ENCODE assay signal across 16 cellular contexts in the genomic region with DNA sequence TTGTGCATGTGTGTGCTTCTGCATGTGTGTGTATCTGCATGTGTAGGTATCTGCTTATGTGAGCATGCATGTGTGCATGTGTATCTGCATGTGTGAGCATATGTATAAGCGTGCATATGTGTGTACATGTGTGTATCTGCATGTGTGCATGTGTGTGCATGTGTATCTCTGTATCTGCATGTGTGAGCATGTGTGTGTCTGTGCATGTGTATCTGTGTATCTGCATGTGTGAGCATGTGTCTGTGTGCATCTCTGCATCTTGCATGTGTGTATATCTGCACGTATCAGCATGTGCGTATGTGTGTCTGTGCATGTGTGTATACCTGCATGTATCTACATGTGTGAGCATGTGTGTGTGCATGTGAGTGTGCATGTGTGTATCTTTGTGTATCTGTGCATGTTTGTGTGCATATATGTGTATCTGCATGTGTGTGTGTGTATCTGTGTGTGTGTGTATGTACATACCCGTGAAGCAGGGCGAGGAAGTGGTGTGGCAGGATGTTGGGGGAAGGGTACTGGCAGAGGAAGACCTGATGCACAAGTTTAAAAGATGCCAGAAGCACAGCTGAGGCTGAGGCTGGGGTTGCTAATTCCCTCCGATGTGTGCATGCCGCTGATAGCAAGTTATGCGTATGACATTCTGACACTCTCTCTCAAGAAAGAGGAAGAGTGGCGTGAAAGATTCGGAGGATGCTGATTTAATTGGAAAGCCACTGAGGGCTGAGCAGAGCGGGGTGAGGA.
A peak's percentile ranks its signal among the peaks of the same experiment; 100 is the strongest.
DNase-seq lines count a peak whose midpoint lies in the region; ATAC-seq and TF ChIP-seq lines count a peak whose summit lies in the region.
"Had no signal": no experiment of that assay in that cellular context is flagged by ENCODE, and none has a peak within 500 bp of the region (broad histone marks: within the 10 kb centered on the region; RNA-seq: fewer than 3 reads in every experiment).

No MANE protein-coding gene starts in this region.

- 34 to 42% (median 37%) methylated on average over 11 of the region's 11 CpGs for WGBS in spleen, 5 donors

- H3K4me2 ChIP-seq in Loucy (ENCODE audit: low read depth, low read length, poor library complexity, severe bottlenecking) (peak overlapping the region; percentile 74), Karpas-422 (ENCODE audit: low read depth, low read length, poor library complexity, severe bottlenecking) (no peak overlapping the region)

- H3K9me3 Mint-ChIP-seq in activated naive CD8-positive, alpha-beta T cell (ENCODE audit: low read depth), result no peaks in the 10 kb centered on the region
- H3K9me3 Mint-ChIP-seq: activated B cell treated with CpG ODN at 0.5 μM for 24 hours had no signal

- no peaks in the 10 kb centered on the region for H3K27me3 Mint-ChIP-seq in activated naive CD8-positive, alpha-beta T cell

- peak overlapping the region; percentile 66 for H3K9ac ChIP-seq in Loucy (ENCODE audit: low read depth, low read length, poor library complexity, severe bottlenecking)
- H3K9ac ChIP-seq in Karpas-422 (ENCODE audit: low read length), result no peak overlapping the region
- H3K9ac ChIP-seq: parathyroid adenoma had no signal

- H3K9me2 ChIP-seq in Loucy (replicated peaks; ENCODE audit: low read depth, low read length) (no peaks in the 10 kb centered on the region), Karpas-422 (replicated peaks; ENCODE audit: insufficient read depth, low read length) (no peaks in the 10 kb centered on the region)

- ATAC-seq in HG03280 (IDR thresholded peaks at IDR 0.05; ENCODE audit: unreplicated experiment), result no peak
- ATAC-seq: GM12878, upper lobe of right lung had no signal

- intact Hi-C loops in spleen (cut with DNase I; ENCODE audit: low total_unique reads), result no loop called here

- H3K79me2 ChIP-seq in Loucy (ENCODE audit: insufficient read depth, low read length) (no peaks in the 10 kb centered on the region), Karpas-422 (ENCODE audit: low read length) (no peaks in the 10 kb centered on the region)
- H3K79me2 ChIP-seq: parathyroid adenoma had no signal

- peaks cover 2% of the 10 kb centered on the region for H3K36me3 Mint-ChIP-seq in activated naive CD8-positive, alpha-beta T cell
- H3K36me3 Mint-ChIP-seq: mesothelial cell of epicardium had no signal

- peak overlapping the region; percentile 44 for H3K4me3 Mint-ChIP-seq in activated naive CD8-positive, alpha-beta T cell
- H3K4me3 Mint-ChIP-seq: activated B cell treated with CpG ODN at 0.5 μM for 24 hours, mesothelial cell of epicardium had no signal

- peaks cover 48% of the 10 kb centered on the region for H3K4me1 Mint-ChIP-seq in activated naive CD8-positive, alpha-beta T cell (ENCODE audit: low read depth)
- H3K4me1 Mint-ChIP-seq: activated B cell treated with CpG ODN at 0.5 μM for 24 hours, mesothelial cell of epicardium had no signal

- H4K20me1 ChIP-seq in Loucy (ENCODE audit: insufficient read depth, low read length, poor library complexity, severe bottlenecking), result no peaks in the 10 kb centered on the region
- H4K20me1 ChIP-seq in Karpas-422 (ENCODE audit: insufficient read depth, low read depth, low read length), result 0 out of 2 replicates have a peak, but pooled peaks cover 4% of the 10 kb centered on the region

- H3F3A ChIP-seq in Loucy (ENCODE audit: low read depth), result peaks cover 8% of the 10 kb centered on the region; the same call in 1 of the 2 replicates

- peak overlapping the region; percentile 6 for H3K27ac Mint-ChIP-seq in activated naive CD8-positive, alpha-beta T cell
- H3K27ac Mint-ChIP-seq: activated B cell treated with CpG ODN at 0.5 μM for 24 hours, mesothelial cell of epicardium had no signal

- peak; percentile 61 for DNase-seq in activated effector memory CD4-positive, alpha-beta T cell treated with anti-CD3 and anti-CD28 coated beads, Interleukin-2, amount 50 U/mL, for 16 hours
- DNase-seq in activated effector memory CD4-positive, alpha-beta T cell treated with Interleukin-2 at 50 U/mL for 16 hours, result no peak
- DNase-seq in spleen (peak; percentile 25), NOMO-1 treated with DMSO at 0.1 percent for 48 hours (lab: John Stamatoyannopoulos, UW; ENCODE audit: unreplicated experiment) (no peak), Karpas-422 (no peak)
- DNase-seq: activated B cell treated with CpG ODN at 0.5 μM for 24 hours; central memory CD4-positive, alpha-beta T cell; MG63; upper lobe of right lung had no signal

- H3K27ac ChIP-seq in spleen, result no peak overlapping the region
- H3K27ac ChIP-seq in Karpas-422 (ENCODE audit: low read length), result no peak overlapping the region
- H3K27ac ChIP-seq: parathyroid adenoma, SJSA1, upper lobe of right lung had no signal

- H2AFZ ChIP-seq in Loucy (ENCODE audit: low read length) (peak overlapping the region; percentile 13; the same call in 1 of the 2 replicates), Karpas-422 (ENCODE audit: low read length) (no peak overlapping the region)
- H2AFZ ChIP-seq: parathyroid adenoma had no signal

- no peak for TF ChIP-seq POLR2A in spleen (IDR thresholded peaks at IDR 0.05)

- TF ChIP-seq CTCF in Loucy (conservative IDR thresholded peaks at IDR 0.05; ENCODE audit: low read length) (no peak), spleen (IDR thresholded peaks at IDR 0.05 in 8 of 11, conservative IDR thresholded peaks at IDR 0.05 in 3 of 11) (no peak)

- H3K27me3 ChIP-seq in Loucy (ENCODE audit: insufficient read depth, low read length, poor library complexity, severe bottlenecking) (no peaks in the 10 kb centered on the region), spleen (replicated peaks in 1 of 7) (peaks cover 0 to 40% (median 0%) of the 10 kb centered on the region in 7 donors), Karpas-422 (ENCODE audit: low read length) (no peaks in the 10 kb centered on the region)
- H3K27me3 ChIP-seq: MG63, upper lobe of right lung had no signal

- H3K4me1 ChIP-seq in Loucy (ENCODE audit: insufficient read depth, low read length, poor library complexity, severe bottlenecking) (peaks cover 42% of the 10 kb centered on the region), spleen (no peaks in the 10 kb centered on the region), Karpas-422 (ENCODE audit: low read length) (peaks cover 9% of the 10 kb centered on the region)
- H3K4me1 ChIP-seq: parathyroid adenoma, SJSA1, upper lobe of right lung had no signal

- H3K9me3 ChIP-seq in Loucy (ENCODE audit: insufficient read depth, low read depth, low read length) (no peaks in the 10 kb centered on the region; the same call in 1 of the 2 replicates), spleen (peaks cover 0 to 4% (median 0%) of the 10 kb centered on the region in 8 donors), Karpas-422 (ENCODE audit: low read length) (no peaks in the 10 kb centered on the region)
- H3K9me3 ChIP-seq: SJSA1, upper lobe of right lung had no signal

- H3K4me3 ChIP-seq in Loucy (ENCODE audit: low read length, poor library complexity, severe bottlenecking) (peak overlapping the region; percentile 64), spleen (no peak overlapping the region), Karpas-422 (ENCODE audit: low read length) (no peak overlapping the region)
- H3K4me3 ChIP-seq: GM12878, MG63, SJSA1, upper lobe of right lung had no signal

- H3K36me3 ChIP-seq in Loucy (ENCODE audit: insufficient read depth, low read length) (no peaks in the 10 kb centered on the region), spleen (no peaks in the 10 kb centered on the region), Karpas-422 (ENCODE audit: insufficient read depth, low read length) (no peaks in the 10 kb centered on the region)
- H3K36me3 ChIP-seq: MG63, SJSA1, upper lobe of right lung had no signal

Comparison
In these comparisons a context has a peak if more than half of its experiments do, and no peak if none do; other contexts are left out.
1. DNase-seq: peak in activated effector memory CD4-positive, alpha-beta T cell treated with anti-CD3 and anti-CD28 coated beads, Interleukin-2, amount 50 U/mL, for 16 hours (single experiment) and spleen (single experiment); none in activated effector memory CD4-positive, alpha-beta T cell treated with Interleukin-2 at 50 U/mL for 16 hours (single experiment), NOMO-1 treated with DMSO at 0.1 percent for 48 hours (single experiment) and Karpas-422 (single experiment).